1 cellular context compared by ENCODE assay signal in the genomic region with DNA sequence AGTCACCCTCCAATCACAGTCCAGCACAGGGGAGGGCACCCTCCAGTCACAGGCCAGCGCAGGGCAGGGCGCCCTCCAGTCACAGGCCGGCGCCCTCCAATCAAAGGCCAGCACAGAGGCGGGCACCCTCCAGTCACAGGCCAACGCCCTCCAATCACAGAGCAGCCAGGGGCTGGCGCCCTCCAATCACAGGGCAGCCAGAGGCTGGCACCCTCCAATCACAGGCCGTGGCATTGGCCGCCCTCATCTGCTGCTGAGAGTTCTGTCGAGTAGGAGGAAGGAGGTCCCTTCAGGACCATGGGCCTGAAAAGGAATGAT.
TF ChIP-seq lines count a peak whose summit lies in the region.

No MANE protein-coding gene starts in this region.

TF ChIP-seq in H1, 55 proteins besides CTCF, POLR2A, EP300 and RAD21:
- TF ChIP-seq MAFK (IDR thresholded peaks at IDR 0.05; ENCODE audit: low read depth, low read length) (peak; percentile 14; the same call in 1 of the 2 replicates), CREB1 (IDR thresholded peaks at IDR 0.05) (peak; percentile 56; the same call in 1 of the 2 replicates), RXRA (IDR thresholded peaks at IDR 0.05; ENCODE audit: insufficient read depth, low read depth, low read length) (no peak), CHD2 (IDR thresholded peaks at IDR 0.05; ENCODE audit: low read length) (peak; percentile 79), SP1 (IDR thresholded peaks at IDR 0.05; ENCODE audit: low read depth, low read length) (peak; percentile 92), ASH2L (IDR thresholded peaks at IDR 0.05; ENCODE audit: low read length) (no peak)
